11 cellular contexts compared by ENCODE assay signal in the genomic region with DNA sequence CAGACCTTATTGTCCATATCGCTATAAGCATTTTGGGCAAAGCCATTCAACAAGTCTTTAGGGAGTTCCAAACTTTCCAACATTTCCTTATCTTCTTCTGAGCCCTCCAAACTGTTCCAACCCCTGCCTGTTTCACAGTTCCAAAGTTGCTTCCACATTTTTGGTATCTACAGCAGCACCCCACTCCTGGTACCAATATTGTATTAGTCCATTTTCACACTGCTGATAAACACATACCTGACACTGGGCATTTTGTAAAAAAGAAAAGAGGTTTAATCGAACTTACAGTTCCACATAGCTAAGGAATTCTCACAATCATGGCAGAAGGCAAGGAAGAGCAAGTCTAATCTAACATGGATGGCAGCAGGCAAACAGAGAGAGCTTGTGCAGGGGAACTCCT.
"Had no signal": no experiment of that assay in that cellular context is flagged by ENCODE, and none has a peak within 500 bp of the region (broad histone marks: within the 10 kb centered on the region; RNA-seq: fewer than 3 reads in every experiment).

No MANE protein-coding gene starts in this region.

- DNase-seq: GM23248, GOT3, H7, H9, HCEC 1CT, HFFc6 had no signal

- H3K9ac ChIP-seq: GM23248 had no signal

- ATAC-seq: GM23338, HCT116 had no signal

- H3K27ac ChIP-seq: GM23248 had no signal

- H3K36me3 ChIP-seq: HAP-1 had no signal

- H3K9me3 ChIP-seq: HAP-1 had no signal

- H3K4me2 ChIP-seq: GM23338 had no signal

- H3K4me1 ChIP-seq: HAP-1 had no signal

- H3K4me3 ChIP-seq: GM23248, GM23338, HAP-1 had no signal

- FAIRE-seq: H1, H54 had no signal

- H2AFZ ChIP-seq: GM23248, GM23338 had no signal
